ENCODE assay signal across 31 cellular contexts in genomic region chr3:180062771-180063170, GRCh38. TPM values are rescaled to one million over a fixed set of nuclear protein-coding genes. Genes with fewer than 3 reads are reported as not detected.
"Had no signal": no experiment of that assay in that cellular context is flagged by ENCODE, and none has a peak within 500 bp of the region (broad histone marks: within the 10 kb centered on the region; RNA-seq: fewer than 3 reads in every experiment).

No MANE protein-coding gene starts in this region.

- DNase-seq: activated B cell treated with CpG ODN at 0.5 μM for 24 hours; activated CD4-positive, alpha-beta T cell treated with anti-CD3 and anti-CD28 coated beads for 48 hours; activated CD4-positive, alpha-beta T cell treated with anti-CD3 and anti-CD28 coated beads, Interleukin-2, amount 50 U/mL, for 1 hour; activated CD4-positive, alpha-beta T cell treated with anti-CD3 and anti-CD28 coated beads, Interleukin-2, amount 50 U/mL, for 48 hours; activated CD8-positive, alpha-beta memory T cell treated with anti-CD3 and anti-CD28 coated beads, Interleukin-2, amount 10 ng/mL, durations not matched to agents 7 days and 5 days; activated CD8-positive, alpha-beta memory T cell treated with anti-CD3 and anti-CD28 coated beads, Interleukin-2, amount 50 U/mL, for 4 hours; activated CD8-positive, alpha-beta T cell treated with anti-CD3 and anti-CD28 coated beads, Interleukin-2, amount 10 ng/mL, durations not matched to agents 7 days and 5 days; activated effector memory CD4-positive, alpha-beta T cell treated with anti-CD3 and anti-CD28 coated beads, Interleukin-2, amount 50 U/mL, for 16 hours; activated naive CD4-positive, alpha-beta T cell treated with anti-CD3 and anti-CD28 coated beads for 36 hours; activated naive CD8-positive, alpha-beta T cell treated with anti-CD3 and anti-CD28 coated beads for 36 hours; activated naive CD8-positive, alpha-beta T cell treated with anti-CD3 and anti-CD28 coated beads, Interleukin-2, amount 50 U/mL, for 24 hours; activated T-cell treated with anti-CD3 and anti-CD28 coated beads, Interleukin-2, amount 50 U/mL, for 1 hour; activated T-cell treated with anti-CD3 and anti-CD28 coated beads, Interleukin-2, amount 50 U/mL, for 48 hours; adrenal gland; amygdala; aorta; body of pancreas; caudate nucleus; cortex of kidney; dermis blood vessel endothelial cell; effector CD8-positive, alpha-beta T cell; foreskin fibroblast; head of caudate nucleus; T-helper 1 cell; T-helper 17 cell; T1000; WERI-Rb-1 had no signal

- H3K27me3 ChIP-seq: adrenal gland, body of pancreas had no signal

- H3K4me3 ChIP-seq: adrenal gland, body of pancreas had no signal

- H3K27ac ChIP-seq: adrenal gland, body of pancreas, WERI-Rb-1 had no signal

RNA-seq across cellular contexts. Expression of gene PEX5L, which starts 26.0 kb away (rescaled TPM):
- total RNA-seq: activated B cell treated with CpG ODN at 0.5 μM for 24 hours; activated CD8-positive, alpha-beta memory T cell treated with anti-CD3 and anti-CD28 coated beads for 36 hours; activated CD8-positive, alpha-beta T cell treated with anti-CD3 and anti-CD28 coated beads, Interleukin-2, amount 10 ng/mL, durations not matched to agents 7 days and 5 days; activated naive CD4-positive, alpha-beta T cell treated with anti-CD3 and anti-CD28 coated beads for 36 hours; activated naive CD8-positive, alpha-beta T cell treated with anti-CD3 and anti-CD28 coated beads for 36 hours; chondrocyte; dermis blood vessel endothelial cell; endothelial cell of umbilical vein; esophagus mucosa; T-helper 17 cell had no signal
